Comparison of ENCODE assay signal across 9 cellular contexts in the genomic region with DNA sequence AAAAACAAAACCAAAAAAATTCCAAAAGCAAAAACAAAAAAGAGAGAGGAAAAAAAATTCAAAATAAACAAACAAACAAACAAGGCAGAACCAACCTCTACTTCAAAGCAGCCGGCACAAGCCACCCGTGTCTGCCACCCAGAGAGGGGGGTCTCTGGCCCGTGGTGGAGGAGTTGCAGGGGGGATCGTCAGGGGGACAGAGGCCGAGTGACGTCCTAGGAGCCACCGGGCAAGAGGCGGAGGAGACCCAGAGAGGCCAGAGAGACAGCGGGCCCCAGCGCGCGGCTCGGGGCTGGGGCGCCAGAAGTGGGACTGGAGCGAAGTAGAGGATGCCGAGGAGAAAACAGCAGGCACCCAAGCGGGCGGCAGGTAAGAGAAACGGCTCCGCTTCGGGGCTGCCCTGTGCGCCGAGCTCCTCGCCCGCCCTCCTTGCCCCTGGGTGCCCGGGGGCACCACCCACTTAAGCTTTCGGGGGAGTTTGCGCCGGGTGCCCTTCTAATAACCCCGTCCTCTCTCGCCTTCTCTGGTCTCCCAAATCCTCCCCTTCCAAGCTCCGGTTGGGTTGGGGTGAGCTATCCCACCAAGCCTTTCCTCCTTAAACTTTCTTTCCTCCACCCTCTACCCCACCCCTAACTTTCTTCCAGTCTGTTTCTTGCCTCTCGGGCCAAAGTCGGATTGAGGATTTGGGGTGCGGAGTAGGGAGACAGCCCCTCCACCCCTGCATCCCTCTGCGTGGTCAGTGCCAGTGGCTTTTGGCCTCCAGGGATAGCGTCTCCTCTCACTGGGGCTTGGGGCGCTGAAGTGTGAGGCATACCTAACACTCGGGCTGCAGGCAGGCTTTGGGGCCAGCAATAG. TPM values are rescaled to one million over a fixed set of nuclear protein-coding genes. Genes with fewer than 3 reads are reported as not detected.
DNase-seq lines count a peak whose midpoint lies in the region; ATAC-seq and TF ChIP-seq lines count a peak whose summit lies in the region.
"Had no signal": no experiment of that assay in that cellular context is flagged by ENCODE, and none has a peak within 500 bp of the region (broad histone marks: within the 10 kb centered on the region; RNA-seq: fewer than 3 reads in every experiment).

No MANE protein-coding gene starts in this region.

- TF ChIP-seq POLR2A in prostate gland (IDR thresholded peaks at IDR 0.05) = no peak

- intact Hi-C loops in prostate gland (cut with DNase I) = no loop called here

- H3K27me3 ChIP-seq in prostate gland (replicated peaks; ENCODE audit: insufficient read depth) = no peaks in the 10 kb centered on the region

- H3K36me3 Mint-ChIP-seq in activated T-cell treated with anti-CD3 and anti-CD28 coated beads, Interleukin-2, amount 50 U/mL, for 4 hours (ENCODE audit: insufficient read depth) = peaks cover 4% of the 10 kb centered on the region

- WGBS in prostate gland = 6% methylated on average over 36 of the region's 39 CpGs

- no peaks in the 10 kb centered on the region for H3K9me3 ChIP-seq in prostate gland

- peaks cover 32% of the 10 kb centered on the region for H3K27me3 Mint-ChIP-seq in activated T-cell treated with anti-CD3 and anti-CD28 coated beads, Interleukin-2, amount 50 U/mL, for 4 hours (ENCODE audit: low read depth)

- H3K27ac ChIP-seq in prostate gland = peak overlapping the region; percentile 69 to 74

- peak overlapping the region; percentile 44 to 54 for H3K4me3 ChIP-seq in prostate gland

- TF ChIP-seq CTCF in prostate gland (IDR thresholded peaks at IDR 0.05) = no peak
- TF ChIP-seq CTCF in GM20000 (IDR thresholded peaks at IDR 0.05; ENCODE audit: extremely low read depth, missing control alignments) = no peak

- peak; percentile 41 to 49 for ATAC-seq in activated T-cell treated with anti-CD3 and anti-CD28 coated beads, Interleukin-2, amount 50 U/mL, for 4 hours
- no peak for ATAC-seq in GM21447 (IDR thresholded peaks at IDR 0.05; ENCODE audit: unreplicated experiment)

- H3K4me1 Mint-ChIP-seq in activated T-cell treated with anti-CD3 and anti-CD28 coated beads, Interleukin-2, amount 50 U/mL, for 4 hours (ENCODE audit: low read depth) = peaks cover 40% of the 10 kb centered on the region

- peak; percentile 27 for DNase-seq in NCI-H2029 (lab: John Stamatoyannopoulos, UW)
- DNase-seq in activated T-cell treated with anti-CD3 and anti-CD28 coated beads, Interleukin-2, amount 50 U/mL, for 4 hours = peak; percentile 26
- DNase-seq in germinal center (ENCODE audit: low spot score) = peak; percentile 27
- DNase-seq in prostate gland (ENCODE audit: low spot score) = peak; percentile 17
- DNase-seq in NCI-H1930 (lab: John Stamatoyannopoulos, UW) = no peak
- no peak for DNase-seq in GM20000 (ENCODE audit: low spot score)
- DNase-seq in AG08396 (ENCODE audit: low spot score) = no peak

- H3K9me3 Mint-ChIP-seq in activated T-cell treated with anti-CD3 and anti-CD28 coated beads, Interleukin-2, amount 50 U/mL, for 4 hours = no peaks in the 10 kb centered on the region

- H3K4me3 Mint-ChIP-seq in activated T-cell treated with anti-CD3 and anti-CD28 coated beads, Interleukin-2, amount 50 U/mL, for 4 hours = peak overlapping the region; percentile 90

- no peaks in the 10 kb centered on the region for H3K4me1 ChIP-seq in prostate gland (replicated peaks)

- no peaks in the 10 kb centered on the region for H3K36me3 ChIP-seq in prostate gland

RNA-seq across cellular contexts. Expression of a gene that starts 1.0 kb away (rescaled TPM):
- total RNA-seq in activated T-cell treated with anti-CD3 and anti-CD28 coated beads, Interleukin-2, amount 50 U/mL, for 4 hours = 10 to 100 TPM in 1 of 3 donors, 1 to 10 TPM in 2; 8.1 to 19.3 (median 8.4) TPM
- total RNA-seq in prostate gland = 10 to 100 TPM in 1 of 2 donors, 1 to 10 TPM in 1; 9.8 to 35.1 TPM
- total RNA-seq: pulmonary artery endothelial cell had no signal

Comparison
In these comparisons a context has a peak if more than half of its experiments do, and no peak if none do; other contexts are left out.
1. DNase-seq: peak in NCI-H2029 (single experiment), activated T-cell treated with anti-CD3 and anti-CD28 coated beads, Interleukin-2, amount 50 U/mL, for 4 hours (single experiment), germinal center (single experiment) and prostate gland (single experiment); none in NCI-H1930 (0 of 2), GM20000 (single experiment) and AG08396 (single experiment).